1 cellular context compared by ENCODE assay signal in genomic region chr21:45330851-45331261, GRCh38.
TF ChIP-seq lines count a peak whose summit lies in the region.

No MANE protein-coding gene starts in this region.

TF ChIP-seq in H1, 55 proteins besides CTCF, POLR2A, EP300 and RAD21 (continued from another document):
- TF ChIP-seq RBBP5 (IDR thresholded peaks at IDR 0.05; ENCODE audit: borderline replicate concordance, low read depth, low read length) (no peak), HDAC6 (IDR thresholded peaks at IDR 0.05; ENCODE audit: low read depth, low read length) (no peak), GABPA (IDR thresholded peaks at IDR 0.05; ENCODE audit: borderline replicate concordance, insufficient read depth, low read length) (no peak), MAFK (IDR thresholded peaks at IDR 0.05; ENCODE audit: low read depth, low read length) (no peak), TCF12 (IDR thresholded peaks at IDR 0.05; ENCODE audit: low read depth, low read length) (no peak), POLR2AphosphoS5 (IDR thresholded peaks at IDR 0.05; ENCODE audit: low read depth, low read length) (no peak), ATF3 (IDR thresholded peaks at IDR 0.05; ENCODE audit: insufficient read depth, low read depth, low read length) (no peak), TAF7 (optimal IDR thresholded peaks at IDR 0.05; ENCODE audit: borderline replicate concordance, low read depth, low read length) (no peak), NRF1 (IDR thresholded peaks at IDR 0.05; ENCODE audit: low read depth, low read length) (no peak)
